Comparison of ENCODE assay signal across 8 cellular contexts in genomic region chr14:51219473-51220448, GRCh38. TPM values are rescaled to one million over a fixed set of nuclear protein-coding genes. Genes with fewer than 3 reads are reported as not detected.
A peak's percentile ranks its signal among the peaks of the same experiment; 100 is the strongest.
DNase-seq lines count a peak whose midpoint lies in the region; ATAC-seq and TF ChIP-seq lines count a peak whose summit lies in the region.

No MANE protein-coding gene starts in this region.

- H3K27me3 ChIP-seq in BE2C: no peaks in the 10 kb centered on the region
- H3K27me3 ChIP-seq in uterus: no peaks in the 10 kb centered on the region

- no peaks in the 10 kb centered on the region; the same call in 1 of the 2 replicates for H3K4me1 ChIP-seq in BE2C
- H3K4me1 ChIP-seq in uterus: no peaks in the 10 kb centered on the region

- POLR2A ChIA-PET in RWPE1 (lab: Yijun Ruan, JAX; ENCODE audit: low non-redundant PET): interaction anchor here (0.7 kb wide), 1 partner anchor 256 kb away, joined by 4 read pairs; no protein-coding TSS in a partner anchor

- no peaks in the 10 kb centered on the region for H3K27me3 Mint-ChIP-seq in glutamatergic neuron (ENCODE audit: unreplicated experiment)
- no peaks in the 10 kb centered on the region for H3K27me3 Mint-ChIP-seq in stimulated activated memory B cell treated with anti-CD40 and anti-IgM and Interleukin-4, amounts not matched to agents 10 μg/mL and 1 μg/mL and 100 μg/mL, for 72 hours

- ATAC-seq in stimulated activated memory B cell treated with anti-CD40 and anti-IgM and Interleukin-4, amounts not matched to agents 10 μg/mL and 1 μg/mL and 100 μg/mL, for 72 hours: no peak
- ATAC-seq in GM18873 (IDR thresholded peaks at IDR 0.05; ENCODE audit: low FRiP score, unreplicated experiment): no peak

- intact Hi-C loops in uterus (cut with DNase I; ENCODE audit: low total_unique reads): no loop called here

- no peak overlapping the region for H3K4me3 ChIP-seq in BE2C (ENCODE audit: low read depth, low read length)
- H3K4me3 ChIP-seq in uterus: no peak overlapping the region

- H3K36me3 Mint-ChIP-seq in glutamatergic neuron (ENCODE audit: unreplicated experiment): peaks cover 17% of the 10 kb centered on the region
- peaks cover 16% of the 10 kb centered on the region for H3K36me3 Mint-ChIP-seq in stimulated activated memory B cell treated with anti-CD40 and anti-IgM and Interleukin-4, amounts not matched to agents 10 μg/mL and 1 μg/mL and 100 μg/mL, for 72 hours

- H3K4me3 Mint-ChIP-seq in glutamatergic neuron (ENCODE audit: unreplicated experiment): no peak overlapping the region
- no peak overlapping the region for H3K4me3 Mint-ChIP-seq in stimulated activated memory B cell treated with anti-CD40 and anti-IgM and Interleukin-4, amounts not matched to agents 10 μg/mL and 1 μg/mL and 100 μg/mL, for 72 hours

- H3K4me1 Mint-ChIP-seq in glutamatergic neuron (ENCODE audit: low read depth, unreplicated experiment): no peaks in the 10 kb centered on the region
- no peaks in the 10 kb centered on the region for H3K4me1 Mint-ChIP-seq in stimulated activated memory B cell treated with anti-CD40 and anti-IgM and Interleukin-4, amounts not matched to agents 10 μg/mL and 1 μg/mL and 100 μg/mL, for 72 hours

- TF ChIP-seq CTCF in BE2C (IDR thresholded peaks at IDR 0.05; ENCODE audit: low read depth, low read length) (peak; percentile 75), RWPE1 (conservative IDR thresholded peaks at IDR 0.05; ENCODE audit: low read depth) (peak; percentile 77), glutamatergic neuron (IDR thresholded peaks at IDR 0.05; ENCODE audit: partially characterized antibody, unreplicated experiment) (peak; percentile 74), uterus (IDR thresholded peaks at IDR 0.05) (peak; percentile 51 to 67 (median 59))

- CTCF ChIA-PET in RWPE1 (lab: Yijun Ruan, JAX): interaction anchor here (0.6 to 1.1 kb wide), 3 partner anchors 126 to 633 kb away, joined by 3 to 4 read pairs (median 3); partner anchors contain the start of gene PYGL

- H3K9me3 Mint-ChIP-seq in glutamatergic neuron (ENCODE audit: unreplicated experiment): peaks cover 4% of the 10 kb centered on the region
- H3K9me3 Mint-ChIP-seq in stimulated activated memory B cell treated with anti-CD40 and anti-IgM and Interleukin-4, amounts not matched to agents 10 μg/mL and 1 μg/mL and 100 μg/mL, for 72 hours: no peaks in the 10 kb centered on the region

- no peak overlapping the region for H3K27ac Mint-ChIP-seq in glutamatergic neuron (ENCODE audit: unreplicated experiment)
- no peak overlapping the region for H3K27ac Mint-ChIP-seq in stimulated activated memory B cell treated with anti-CD40 and anti-IgM and Interleukin-4, amounts not matched to agents 10 μg/mL and 1 μg/mL and 100 μg/mL, for 72 hours

- H3K9me3 ChIP-seq in BE2C (no peaks in the 10 kb centered on the region), uterus (no peaks in the 10 kb centered on the region)

- no peak for TF ChIP-seq POLR2A in uterus (IDR thresholded peaks at IDR 0.05)

- H3K36me3 ChIP-seq in BE2C: no peaks in the 10 kb centered on the region
- H3K36me3 ChIP-seq in uterus: no peaks in the 10 kb centered on the region

- H3K27ac ChIP-seq in RWPE1 (no peak overlapping the region), uterus (no peak overlapping the region)

- DNase-seq in BE2C: no peak
- DNase-seq in HT-29 (ENCODE audit: low spot score): peak; percentile 21
- DNase-seq in RWPE1 (ENCODE audit: low spot score): peak; percentile 26
- no peak for DNase-seq in glutamatergic neuron
- peak in 1 of 2 donors; percentile 25 for DNase-seq in uterus
- no peak for DNase-seq in amniotic stem cell (lab: John Stamatoyannopoulos, UW)

RNA-seq across cellular contexts. Expression of gene TMX1, which starts 20.3 kb away (rescaled TPM):
- polyA plus RNA-seq in BE2C (2012; ENCODE audit: insufficient read depth, insufficient read length, low read depth): 31.7 TPM
- 20.6 and 22.6 TPM in 2 replicates for total RNA-seq in HT-29 (2014; rRNA removed; shearing (Covaris generic))
- total RNA-seq in glutamatergic neuron (ENCODE audit: unreplicated experiment): 39.1 TPM
- total RNA-seq in uterus: 10 to 100 TPM in 3 of 4 donors, 1 to 10 TPM in 1; 6.4 to 58.6 (median 28.8) TPM

Comparison
In these comparisons a context has a peak if more than half of its experiments do, and no peak if none do; other contexts are left out.
1. DNase-seq: peak in HT-29 (single experiment) and RWPE1 (single experiment); none in BE2C (single experiment), glutamatergic neuron (single experiment) and amniotic stem cell (single experiment).
2. Peak in every context shown above with its lines, with median percentiles within 50 percentile points of each other: CTCF ChIP-seq.